ENCODE assay signal across 14 cellular contexts in genomic region chr5:113081881-113082546, GRCh38.
A peak's percentile ranks its signal among the peaks of the same experiment; 100 is the strongest.
DNase-seq lines count a peak whose midpoint lies in the region; ATAC-seq and TF ChIP-seq lines count a peak whose summit lies in the region.
"Had no signal": no experiment of that assay in that cellular context is flagged by ENCODE, and none has a peak within 500 bp of the region (broad histone marks: within the 10 kb centered on the region; RNA-seq: fewer than 3 reads in every experiment).

No MANE protein-coding gene starts in this region.

- ATAC-seq in Right ventricle myocardium superior (ENCODE audit: poor library complexity) = peak; percentile 27
- ATAC-seq: activated naive CD4-positive, alpha-beta T cell treated with anti-CD3 and anti-CD28 coated beads, Interleukin-2, amount 50 U/mL, for 72 hours had no signal

- H3K9me3 ChIP-seq in left ventricle myocardium inferior (replicated peaks) = no peaks in the 10 kb centered on the region
- H3K9me3 ChIP-seq in thyroid gland = no peaks in the 10 kb centered on the region
- H3K9me3 ChIP-seq: ovary, tibial nerve had no signal

- TF ChIP-seq CTCF in left ventricle myocardium inferior (IDR thresholded peaks at IDR 0.05; ENCODE audit: borderline replicate concordance) (no peak), kidney epithelial cell (IDR thresholded peaks at IDR 0.05; ENCODE audit: insufficient read depth, low read length, poor library complexity, severe bottlenecking) (no peak), thyroid gland (IDR thresholded peaks at IDR 0.05) (no peak)

- H3K27ac ChIP-seq in left ventricle myocardium inferior (replicated peaks) (no peak overlapping the region), thyroid gland (no peak overlapping the region)
- H3K27ac ChIP-seq: ovary had no signal

- WGBS in thyroid gland, 2 donors = 78 to 83% methylated on average over 5 of the region's 5 CpGs

- no peak for DNase-seq in Right ventricle myocardium superior
- DNase-seq in left ventricle myocardium inferior = no peak
- DNase-seq in astrocyte of the hippocampus (ENCODE audit: low read depth, low spot score) = peak; percentile 88
- peak; percentile 89 for DNase-seq in kidney epithelial cell (ENCODE audit: low read depth)
- peak; percentile 56 to 74 for DNase-seq in thyroid gland
- no peak for DNase-seq in T-helper 2 cell
- no peak for DNase-seq in DMS114 treated with DMSO at 0.1 percent for 48 hours (lab: John Stamatoyannopoulos, UW; ENCODE audit: unreplicated experiment)
- no peak for DNase-seq in mucosa of gallbladder (ENCODE audit: low spot score)
- DNase-seq: activated CD4-positive, alpha-beta memory T cell treated with anti-CD3 and anti-CD28 coated beads, Interleukin-2, amount 10 ng/mL, durations not matched to agents 7 days and 5 days; effector CD8-positive, alpha-beta T cell; NCI-H524; ovary had no signal

- H3K36me3 ChIP-seq in left ventricle myocardium inferior (peaks cover 46% of the 10 kb centered on the region), kidney epithelial cell (ENCODE audit: control insufficient read depth, insufficient read depth, low read length) (peaks cover 2% of the 10 kb centered on the region), thyroid gland (no peaks in the 10 kb centered on the region)
- H3K36me3 ChIP-seq: ovary had no signal

- H3K4me1 ChIP-seq in left ventricle myocardium inferior (peaks cover 47% of the 10 kb centered on the region), thyroid gland (peaks cover 5 to 25% of the 10 kb centered on the region in 2 donors)

- no peak for TF ChIP-seq POLR2A in thyroid gland (IDR thresholded peaks at IDR 0.05)

- intact Hi-C loops in Right ventricle myocardium superior (cut with DNase I) (loop anchor here (10.0 kb wide), 1 partner anchor 123 kb away; no protein-coding TSS in a partner anchor), left ventricle myocardium inferior (cut with micrococcal nuclease) (no loop called here), thyroid gland (cut with DNase I) (no loop called here)

- no peaks in the 10 kb centered on the region for H3K27me3 ChIP-seq in left ventricle myocardium inferior (ENCODE audit: low read depth)
- H3K27me3 ChIP-seq in kidney epithelial cell (ENCODE audit: control insufficient read depth, insufficient read depth, low read length) = no peaks in the 10 kb centered on the region
- H3K27me3 ChIP-seq in thyroid gland = no peaks in the 10 kb centered on the region
- H3K27me3 ChIP-seq: ovary, tibial nerve had no signal

- H3K4me3 ChIP-seq in left ventricle myocardium inferior = no peak overlapping the region
- H3K4me3 ChIP-seq in kidney epithelial cell (ENCODE audit: low read depth, low read length) = no peak overlapping the region
- H3K4me3 ChIP-seq in thyroid gland (replicated peaks in 1 of 3) = no peak overlapping the region
- H3K4me3 ChIP-seq: ovary, tibial nerve had no signal

Comparison
In these comparisons a context has a peak if more than half of its experiments do, and no peak if none do; other contexts are left out.
1. DNase-seq: peak in astrocyte of the hippocampus (single experiment), kidney epithelial cell (single experiment) and thyroid gland (2 of 2); none in Right ventricle myocardium superior (single experiment), left ventricle myocardium inferior (single experiment), T-helper 2 cell (0 of 5), DMS114 treated with DMSO at 0.1 percent for 48 hours (single experiment) and mucosa of gallbladder (single experiment).